ENCODE assay signal across 14 cellular contexts in the genomic region with DNA sequence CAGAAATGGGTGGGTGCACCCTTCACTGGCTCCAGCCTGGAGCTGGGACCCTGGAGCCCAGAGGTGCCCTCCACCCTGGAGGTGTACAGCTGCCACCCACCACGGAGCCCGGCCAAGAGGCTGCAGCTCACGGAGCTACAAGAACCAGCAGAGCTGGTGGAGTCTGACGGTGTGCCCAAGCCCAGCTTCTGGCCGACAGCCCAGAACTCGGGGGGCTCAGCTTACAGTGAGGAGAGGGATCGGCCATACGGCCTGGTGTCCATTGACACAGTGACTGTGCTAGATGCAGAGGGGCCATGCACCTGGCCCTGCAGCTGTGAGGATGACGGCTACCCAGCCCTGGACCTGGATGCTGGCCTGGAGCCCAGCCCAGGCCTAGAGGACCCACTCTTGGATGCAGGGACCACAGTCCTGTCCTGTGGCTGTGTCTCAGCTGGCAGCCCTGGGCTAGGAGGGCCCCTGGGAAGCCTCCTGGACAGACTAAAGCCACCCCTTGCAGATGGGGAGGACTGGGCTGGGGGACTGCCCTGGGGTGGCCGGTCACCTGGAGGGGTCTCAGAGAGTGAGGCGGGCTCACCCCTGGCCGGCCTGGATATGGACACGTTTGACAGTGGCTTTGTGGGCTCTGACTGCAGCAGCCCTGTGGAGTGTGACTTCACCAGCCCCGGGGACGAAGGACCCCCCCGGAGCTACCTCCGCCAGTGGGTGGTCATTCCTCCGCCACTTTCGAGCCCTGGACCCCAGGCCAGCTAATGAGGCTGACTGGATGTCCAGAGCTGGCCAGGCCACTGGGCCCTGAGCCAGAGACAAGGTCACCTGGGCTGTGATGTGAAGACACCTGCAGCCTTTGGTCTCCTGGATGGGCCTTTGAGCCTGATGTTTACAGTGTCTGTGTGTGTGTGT. TPM values are rescaled to one million over a fixed set of nuclear protein-coding genes. Genes with fewer than 3 reads are reported as not detected.
DNase-seq lines count a peak whose midpoint lies in the region; ATAC-seq and TF ChIP-seq lines count a peak whose summit lies in the region.
"Had no signal": no experiment of that assay in that cellular context is flagged by ENCODE, and none has a peak within 500 bp of the region (broad histone marks: within the 10 kb centered on the region; RNA-seq: fewer than 3 reads in every experiment).

No MANE protein-coding gene starts in this region.

- H2BK15ac ChIP-seq in mesendoderm (replicated peaks; ENCODE audit: low read depth) = no peak overlapping the region

- POLR2A ChIA-PET in activated CD8-positive, alpha-beta T cell treated with anti-CD3 and anti-CD28 coated beads for 36 hours (lab: Charles Lee) = interaction anchor here (0.7 to 8.1 kb wide), 10 partner anchors 8 to 81 kb away, joined by 3 to 129 read pairs (median 8); partner anchors contain the start of gene IL21R

- no peaks in the 10 kb centered on the region for H4K20me1 ChIP-seq in osteoblast (ENCODE audit: insufficient read depth, low read length)

- H3K4me3 Mint-ChIP-seq in activated CD8-positive, alpha-beta T cell treated with anti-CD3 and anti-CD28 coated beads for 36 hours = peak overlapping the region; percentile 31

- no peak overlapping the region for H3K56ac ChIP-seq in mesendoderm (ENCODE audit: low read length)

- no peak overlapping the region for H2BK120ac ChIP-seq in mesendoderm (ENCODE audit: low read depth, low read length)

- H2AFZ ChIP-seq in osteoblast (ENCODE audit: low read length) = no peak overlapping the region

- ATAC-seq in activated CD8-positive, alpha-beta T cell treated with anti-CD3 and anti-CD28 coated beads for 36 hours = peak; percentile 0
- ATAC-seq: PC-3 had no signal

- WGBS in mesendoderm (ENCODE audit: extremely low coverage, insufficient coverage, low lambda C conversion rate) = no CpG with 5 or more reads among the region's 19 CpGs

- no peak overlapping the region for H3K18ac ChIP-seq in mesendoderm (ENCODE audit: low read length)

- intact Hi-C loops in activated CD8-positive, alpha-beta T cell treated with anti-CD3 and anti-CD28 coated beads for 36 hours (cut with micrococcal nuclease) = no loop called here

- H3K4ac ChIP-seq in mesendoderm (ENCODE audit: low read depth, low read length) = no peak overlapping the region

- H3K36me3 ChIP-seq in osteoblast (ENCODE audit: insufficient read depth, low read length) = no peaks in the 10 kb centered on the region
- no peaks in the 10 kb centered on the region for H3K36me3 ChIP-seq in mesendoderm (ENCODE audit: control insufficient read depth, insufficient read depth, low read length)

- no peak overlapping the region for H3K9ac ChIP-seq in mesendoderm (ENCODE audit: low read length)

- no peak overlapping the region for H3K4me2 ChIP-seq in osteoblast (ENCODE audit: insufficient read depth, low read length)
- no peak overlapping the region for H3K4me2 ChIP-seq in mesendoderm (ENCODE audit: low read length)

- no peaks in the 10 kb centered on the region for H3K27me3 Mint-ChIP-seq in activated CD8-positive, alpha-beta T cell treated with anti-CD3 and anti-CD28 coated beads for 36 hours

- no peak overlapping the region for H2BK5ac ChIP-seq in mesendoderm (ENCODE audit: low read length)

- H3K36me3 Mint-ChIP-seq in activated CD8-positive, alpha-beta T cell treated with anti-CD3 and anti-CD28 coated beads for 36 hours (ENCODE audit: low read depth) = peaks cover 91% of the 10 kb centered on the region

- peak; percentile 20 for DNase-seq in activated CD8-positive, alpha-beta memory T cell treated with anti-CD3 and anti-CD28 coated beads, Interleukin-2, amount 50 U/mL, for 4 hours
- DNase-seq in activated CD8-positive, alpha-beta memory T cell treated with anti-CD3 and anti-CD28 coated beads, Interleukin-2, amount 50 U/mL, for 48 hours = no peak
- peak; percentile 95 for DNase-seq in NCI-H1092 treated with DMSO at 0.1 percent for 48 hours (lab: John Stamatoyannopoulos, UW)
- DNase-seq in activated CD8-positive, alpha-beta T cell treated with anti-CD3 and anti-CD28 coated beads for 36 hours = no peak
- peak; percentile 72 for DNase-seq in osteoblast (ENCODE audit: insufficient read length, low spot score, missing footprints)
- DNase-seq in mesendoderm = no peak
- no peak for DNase-seq in UCSD-AML1 (lab: John Stamatoyannopoulos, UW; ENCODE audit: unreplicated experiment)
- no peak for DNase-seq in D341Med (ENCODE audit: low spot score)
- DNase-seq: KBM-7, NCI-H2081, PC-3, psoas muscle, T-helper 9 cell had no signal

- H3K27ac ChIP-seq in osteoblast (ENCODE audit: low read depth, low read length) (no peak overlapping the region), mesendoderm (ENCODE audit: low read depth, low read length) (no peak overlapping the region)
- H3K27ac ChIP-seq: psoas muscle had no signal

- H4K8ac ChIP-seq in mesendoderm (ENCODE audit: low read depth, low read length) = no peak overlapping the region

- H3K4me3 ChIP-seq in osteoblast (ENCODE audit: insufficient read depth, low read length) (no peak overlapping the region), mesendoderm (ENCODE audit: low read length) (no peak overlapping the region)
- H3K4me3 ChIP-seq: mucosa of descending colon, psoas muscle had no signal

- H2AK5ac ChIP-seq in mesendoderm (ENCODE audit: low read length) = no peak overlapping the region

- H3K9me3 Mint-ChIP-seq in activated CD8-positive, alpha-beta T cell treated with anti-CD3 and anti-CD28 coated beads for 36 hours = peaks cover 24% of the 10 kb centered on the region

- CTCF ChIA-PET in activated CD8-positive, alpha-beta T cell treated with anti-CD3 and anti-CD28 coated beads for 36 hours (lab: Charles Lee) = interaction anchor here (0.8 to 1.5 kb wide), 2 partner anchors 18 to 71 kb away, joined by 3 to 4 read pairs; no protein-coding TSS in a partner anchor

- H3K4me1 Mint-ChIP-seq in activated CD8-positive, alpha-beta T cell treated with anti-CD3 and anti-CD28 coated beads for 36 hours (ENCODE audit: low read depth) = peaks cover 93% of the 10 kb centered on the region

- H3K79me2 ChIP-seq in osteoblast (ENCODE audit: insufficient read depth, low read length) = no peaks in the 10 kb centered on the region
- H3K79me2 ChIP-seq in mesendoderm (ENCODE audit: control insufficient read depth, insufficient read depth, low read length) = no peaks in the 10 kb centered on the region

- H3K9me3 ChIP-seq in osteoblast (ENCODE audit: low read depth, low read length) = no peaks in the 10 kb centered on the region

- no peak overlapping the region for H3K23ac ChIP-seq in mesendoderm (ENCODE audit: low read length)

- peak overlapping the region; percentile 97 for H3K27ac Mint-ChIP-seq in activated CD8-positive, alpha-beta T cell treated with anti-CD3 and anti-CD28 coated beads for 36 hours

- TF ChIP-seq CTCF in activated CD8-positive, alpha-beta T cell treated with anti-CD3 and anti-CD28 coated beads for 36 hours (IDR thresholded peaks at IDR 0.05) = no peak
- no peak for TF ChIP-seq CTCF in osteoblast (IDR thresholded peaks at IDR 0.05; ENCODE audit: extremely low read depth, low read depth, low read length)

- H4K5ac ChIP-seq in mesendoderm (ENCODE audit: low read length) = no peak overlapping the region

- H3K79me1 ChIP-seq in mesendoderm (ENCODE audit: low read length) = no peaks in the 10 kb centered on the region

- H3K27me3 ChIP-seq in osteoblast (ENCODE audit: insufficient read depth, low read length) (peaks cover 4% of the 10 kb centered on the region), mesendoderm (ENCODE audit: insufficient read depth, low read length, poor library complexity) (no peaks in the 10 kb centered on the region)

- H3K4me1 ChIP-seq in osteoblast (ENCODE audit: insufficient read depth, low read length) (no peaks in the 10 kb centered on the region), mesendoderm (ENCODE audit: control insufficient read depth, low read depth, low read length) (no peaks in the 10 kb centered on the region)
- H3K4me1 ChIP-seq: psoas muscle had no signal

RNA-seq across cellular contexts. Expression of gene IL21R, which starts 46.8 kb away (rescaled TPM):
- 10 to 100 TPM; 95.6 to 97.2 TPM for total RNA-seq in activated CD8-positive, alpha-beta T cell treated with anti-CD3 and anti-CD28 coated beads for 36 hours
- total RNA-seq in osteoblast = 10.1 and 13.8 TPM in 2 replicates
- polyA plus RNA-seq in mesendoderm (2013, experiment 1 of 2) = 0.52 TPM
- polyA plus RNA-seq in mesendoderm (2013, experiment 2 of 2) = 0.63 TPM

Comparison
In these comparisons a context has a peak if more than half of its experiments do, and no peak if none do; other contexts are left out.
1. DNase-seq: peak in activated CD8-positive, alpha-beta memory T cell treated with anti-CD3 and anti-CD28 coated beads, Interleukin-2, amount 50 U/mL, for 4 hours (single experiment), NCI-H1092 treated with DMSO at 0.1 percent for 48 hours (single experiment) and osteoblast (single experiment); none in activated CD8-positive, alpha-beta memory T cell treated with anti-CD3 and anti-CD28 coated beads, Interleukin-2, amount 50 U/mL, for 48 hours (single experiment), activated CD8-positive, alpha-beta T cell treated with anti-CD3 and anti-CD28 coated beads for 36 hours (single experiment), mesendoderm (single experiment), UCSD-AML1 (single experiment) and D341Med (single experiment).